18 cellular contexts compared by ENCODE assay signal in the genomic region with DNA sequence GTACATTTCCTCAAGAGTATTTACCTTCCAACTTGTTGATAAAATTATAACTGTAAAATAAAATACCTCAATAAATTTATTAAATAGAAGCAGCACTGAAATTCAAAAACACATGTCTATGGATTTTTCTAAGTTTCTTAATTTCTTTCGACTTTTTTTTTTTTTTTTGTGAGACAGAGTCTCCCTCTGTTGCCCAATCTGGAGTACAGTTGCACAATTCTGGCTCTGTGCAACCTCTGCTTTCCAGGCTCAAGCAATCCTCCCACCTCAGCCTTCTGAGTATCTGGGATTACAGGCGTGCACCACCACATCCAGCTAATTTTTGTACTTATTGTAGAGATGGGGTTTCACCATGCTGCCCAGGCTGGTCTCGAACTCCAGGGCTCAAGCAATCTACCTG.
A peak's percentile ranks its signal among the peaks of the same experiment; 100 is the strongest.
DNase-seq lines count a peak whose midpoint lies in the region; ATAC-seq and TF ChIP-seq lines count a peak whose summit lies in the region.
"Had no signal": no experiment of that assay in that cellular context is flagged by ENCODE, and none has a peak within 500 bp of the region (broad histone marks: within the 10 kb centered on the region; RNA-seq: fewer than 3 reads in every experiment).

No MANE protein-coding gene starts in this region.

- no peak overlapping the region for H4K8ac ChIP-seq in IMR-90 (ENCODE audit: low read depth in 2 of 2, low read length in 2 of 2)

- H3K36me3 ChIP-seq in IMR-90 (ENCODE audit: control insufficient read depth, insufficient read depth, low read length) (no peaks in the 10 kb centered on the region), OCI-LY3 (replicated peaks; ENCODE audit: low read depth, low read length) (no peaks in the 10 kb centered on the region)
- H3K36me3 ChIP-seq: BLaER1, SJSA1 had no signal

- ATAC-seq in IMR-90 (ENCODE audit: low read depth) (no peak), Right ventricle myocardium superior (ENCODE audit: poor library complexity) (no peak)
- ATAC-seq: activated CD4-positive, CD25-positive, alpha-beta regulatory T cell treated with anti-CD3 and anti-CD28 coated beads, Interleukin-2, amount 50 U/mL, for 24 hours had no signal

- no peak overlapping the region for H2AFZ ChIP-seq in IMR-90 (replicated peaks; ENCODE audit: low read length, poor library complexity)
- H2AFZ ChIP-seq in OCI-LY3 (ENCODE audit: low read depth, low read length), result no peak overlapping the region
- H2AFZ ChIP-seq: hepatocyte had no signal

- no peak overlapping the region for H2BK5ac ChIP-seq in IMR-90 (ENCODE audit: low read depth, low read length, poor library complexity, severe bottlenecking)

- H3K27me3 ChIP-seq in IMR-90 (ENCODE audit: control insufficient read depth, insufficient read depth, low read length), result no peaks in the 10 kb centered on the region
- no peaks in the 10 kb centered on the region for H3K27me3 ChIP-seq in OCI-LY3 (ENCODE audit: low read depth, low read length)
- H3K27me3 ChIP-seq: BLaER1, hepatocyte, SJSA1 had no signal

- CTCF ChIA-PET in IMR-90 (lab: Yijun Ruan, JAX), result interaction anchor here (0.6 to 0.7 kb wide), 2 partner anchors 73 to 314 kb away, joined by 5 to 7 read pairs; no protein-coding TSS in a partner anchor

- peak; percentile 14 for DNase-seq in IMR-90
- DNase-seq in epithelial cell of proximal tubule (ENCODE audit: low read depth), result no peak
- peak; percentile 10 for DNase-seq in stromal cell of bone marrow (ENCODE audit: low read depth)
- no peak for DNase-seq in DMS53 (lab: John Stamatoyannopoulos, UW)
- DNase-seq in DMS53 treated with DMSO at 0.1 percent for 48 hours (lab: John Stamatoyannopoulos, UW; ENCODE audit: unreplicated experiment), result no peak
- no peak for DNase-seq in Right ventricle myocardium superior
- DNase-seq: MM.1S; NCI-H1930; NCI-H510A; nephron progenitor cell; stimulated activated CD4-positive, alpha-beta T cell treated with anti-CD3 and anti-CD28 coated beads, Interleukin-4, amount 100 ng/mL, for 4 hours; substantia nigra had no signal

- no peak overlapping the region for H3K18ac ChIP-seq in IMR-90 (ENCODE audit: low read depth, low read length)

- no peaks in the 10 kb centered on the region for H3K79me2 ChIP-seq in OCI-LY3 (ENCODE audit: low read length)
- H3K79me2 ChIP-seq: hepatocyte had no signal

- H3K4me3 ChIP-seq in IMR-90 (ENCODE audit: insufficient read depth, low read depth, low read length) (no peak overlapping the region), OCI-LY3 (ENCODE audit: low read length) (no peak overlapping the region), epithelial cell of proximal tubule (ENCODE audit: low read depth, low read length) (no peak overlapping the region)
- H3K4me3 ChIP-seq: BLaER1, hepatocyte, SJSA1, smooth muscle cell had no signal

- TF ChIP-seq RAD21 in IMR-90 (IDR thresholded peaks at IDR 0.05; ENCODE audit: low read length), result no peak

- no peak overlapping the region for H3K4ac ChIP-seq in IMR-90 (ENCODE audit: low read depth, low read length)

- dilution Hi-C loops in IMR-90 (cut with HindIII; ENCODE audit: low sequenced_read_pairs, unreplicated experiment), result no loop called here

- H3K79me1 ChIP-seq in IMR-90 (ENCODE audit: low read depth in 1 of 2, low read length in 2 of 2), result no peaks in the 10 kb centered on the region

- H4K5ac ChIP-seq in IMR-90 (ENCODE audit: low read depth, low read length), result no peak overlapping the region

- H3K23ac ChIP-seq in IMR-90 (ENCODE audit: low read depth, low read length), result no peak overlapping the region

- no peak overlapping the region for H3K14ac ChIP-seq in IMR-90 (replicated peaks; ENCODE audit: low read depth, low read length)

- no TSS peak for BruUV-seq in IMR-90 (replicated peaks; lab: Mats Ljungman, UMichigan)

- no peaks in the 10 kb centered on the region for H3K9me1 ChIP-seq in IMR-90 (ENCODE audit: insufficient read depth, low read length)

- no peak overlapping the region for H3K56ac ChIP-seq in IMR-90 (ENCODE audit: extremely low read depth, insufficient read depth, low read length)

- no peak overlapping the region for H3K4me2 ChIP-seq in IMR-90 (ENCODE audit: low read depth, low read length)
- H3K4me2 ChIP-seq in OCI-LY3 (ENCODE audit: low read length), result no peak overlapping the region
- H3K4me2 ChIP-seq: BLaER1, hepatocyte, smooth muscle cell had no signal

- no peak overlapping the region for H2BK20ac ChIP-seq in IMR-90 (ENCODE audit: low read depth, low read length)

- intact Hi-C loops in IMR-90 (cut with micrococcal nuclease), result no loop called here
- intact Hi-C loops in Right ventricle myocardium superior (cut with DNase I), result no loop called here

- no peak overlapping the region for H2BK15ac ChIP-seq in IMR-90 (ENCODE audit: low read depth, low read length)

- H3K4me1 ChIP-seq in IMR-90 (ENCODE audit: control insufficient read depth, insufficient read depth, low read length) (no peaks in the 10 kb centered on the region), OCI-LY3 (ENCODE audit: low read length) (no peaks in the 10 kb centered on the region)
- H3K4me1 ChIP-seq: BLaER1, SJSA1 had no signal

- H4K91ac ChIP-seq in IMR-90 (ENCODE audit: insufficient read depth, low read depth, low read length), result no peak overlapping the region

- no peak for TF ChIP-seq CTCF in IMR-90 (conservative IDR thresholded peaks at IDR 0.05; ENCODE audit: low read depth, low read length)
- peak; percentile 35 for TF ChIP-seq CTCF in OCI-LY3 (IDR thresholded peaks at IDR 0.05; ENCODE audit: low read depth, low read length)
- TF ChIP-seq CTCF in epithelial cell of proximal tubule (conservative IDR thresholded peaks at IDR 0.05; ENCODE audit: low read depth, low read length), result peak; percentile 15

- H4K20me1 ChIP-seq in IMR-90 (ENCODE audit: insufficient read depth, low read length), result no peaks in the 10 kb centered on the region
- H4K20me1 ChIP-seq in OCI-LY3 (ENCODE audit: insufficient read depth, low read length), result no peaks in the 10 kb centered on the region
- H4K20me1 ChIP-seq: BLaER1 had no signal

- WGBS in IMR-90 (ENCODE audit: extremely low coverage in 2 of 2, insufficient read length in 1 of 2), 2 experiments, result no CpG with 5 or more reads among the region's 3 CpGs

- in situ Hi-C loops in IMR-90 (cut with MboI; ENCODE audit: low sequenced_read_pairs), result no loop called here

- H3K9me3 ChIP-seq in IMR-90 (ENCODE audit: control insufficient read depth, insufficient read depth, low read length) (no peaks in the 10 kb centered on the region), OCI-LY3 (ENCODE audit: insufficient read depth, low read length) (no peaks in the 10 kb centered on the region)
- H3K9me3 ChIP-seq: BLaER1, SJSA1 had no signal

- H2AK5ac ChIP-seq in IMR-90 (ENCODE audit: low read depth, low read length), result no peak overlapping the region

- no peak overlapping the region for H2BK120ac ChIP-seq in IMR-90 (ENCODE audit: low read depth, low read length)

- no peak overlapping the region for H3K27ac ChIP-seq in IMR-90 (ENCODE audit: insufficient read depth, low read length)
- no peak overlapping the region for H3K27ac ChIP-seq in OCI-LY3 (ENCODE audit: low read length)
- H3K27ac ChIP-seq: BLaER1, hepatocyte, SJSA1 had no signal

- H3K9ac ChIP-seq in IMR-90 (ENCODE audit: low read depth, low read length) (no peak overlapping the region), OCI-LY3 (ENCODE audit: low read length) (no peak overlapping the region)
- H3K9ac ChIP-seq: BLaER1 had no signal

- POLR2A ChIA-PET in IMR-90 (lab: Charles Lee; ENCODE audit: unreplicated experiment), result no interaction called here

- no peak for TF ChIP-seq POLR2A in IMR-90 (IDR thresholded peaks at IDR 0.05; ENCODE audit: low read depth, low read length)

- H2AK9ac ChIP-seq in IMR-90 (replicated peaks; ENCODE audit: low read depth, low read length, poor library complexity), result no peak overlapping the region

TF ChIP-seq in IMR-90, 13 proteins besides CTCF, POLR2A, EP300 and RAD21:
- TF ChIP-seq SMC3 (IDR thresholded peaks at IDR 0.05; ENCODE audit: low read depth, low read length) (no peak), CEBPB (IDR thresholded peaks at IDR 0.05; ENCODE audit: low read depth, low read length) (peak; percentile 86)

Comparison
In these comparisons a context has a peak if more than half of its experiments do, and no peak if none do; other contexts are left out.
1. DNase-seq: peak in IMR-90 (single experiment) and stromal cell of bone marrow (single experiment); none in epithelial cell of proximal tubule (single experiment), DMS53 (single experiment), DMS53 treated with DMSO at 0.1 percent for 48 hours (single experiment) and Right ventricle myocardium superior (single experiment).